In genomic region chrX:120016068-120016441, GRCh38 we compare ENCODE assay signal across 10 cellular contexts.
DNase-seq lines count a peak whose midpoint lies in the region; ATAC-seq lines count a peak whose summit lies in the region.
"Had no signal": no experiment of that assay in that cellular context is flagged by ENCODE, and none has a peak within 500 bp of the region (broad histone marks: within the 10 kb centered on the region; RNA-seq: fewer than 3 reads in every experiment).

No MANE protein-coding gene starts in this region.

- peak overlapping the region; percentile 68 for H3K4me3 Mint-ChIP-seq in activated naive CD8-positive, alpha-beta T cell

- no peaks in the 10 kb centered on the region for H3K36me3 Mint-ChIP-seq in activated naive CD8-positive, alpha-beta T cell

- intact Hi-C loops in right cardiac atrium (cut with DNase I) (no loop called here), Right ventricle myocardium inferior (cut with DNase I) (no loop called here)

- no peak overlapping the region for H3K27ac Mint-ChIP-seq in activated naive CD8-positive, alpha-beta T cell

- DNase-seq in right cardiac atrium (no peak), Right ventricle myocardium inferior (ENCODE audit: missing footprints) (no peak), ureter (ENCODE audit: low spot score) (no peak)
- DNase-seq in central memory CD4-positive, alpha-beta T cell, result no peak
- DNase-seq: activated naive CD4-positive, alpha-beta T cell treated with Interleukin-2 at 50 U/mL for 16 hours; HCEC 1CT had no signal

- H3K4me3 ChIP-seq in right cardiac atrium (ENCODE audit: low read length) (peak overlapping the region; percentile 52), mesodermal cell (ENCODE audit: extremely low read depth, insufficient read depth, low read length, poor library complexity, severe bottlenecking) (peak overlapping the region; percentile 27)

- ATAC-seq in right cardiac atrium (peak in 1 of 2 donors; percentile 16), Right ventricle myocardium inferior (no peak), GM19324 (IDR thresholded peaks at IDR 0.05; ENCODE audit: low FRiP score, unreplicated experiment) (no peak), HG02588 (IDR thresholded peaks at IDR 0.05; ENCODE audit: unreplicated experiment) (no peak)

- H3K4me1 Mint-ChIP-seq in activated naive CD8-positive, alpha-beta T cell (ENCODE audit: low read depth), result peaks cover 6% of the 10 kb centered on the region

- WGBS in right cardiac atrium, result 5% methylated on average over 11 of the region's 11 CpGs
- WGBS in mesodermal cell (ENCODE audit: insufficient coverage in 2 of 2), 2 experiments, result 4 to 9% methylated on average over 6 to 8 of the region's 11 CpGs

- H3K27ac ChIP-seq in right cardiac atrium (ENCODE audit: low read length) (no peak overlapping the region), mesodermal cell (ENCODE audit: low read depth, low read length, severe bottlenecking) (no peak overlapping the region)

- no peaks in the 10 kb centered on the region for H3K27me3 ChIP-seq in right cardiac atrium (ENCODE audit: control insufficient read depth, insufficient read depth)

- no peaks in the 10 kb centered on the region for H3K9me3 Mint-ChIP-seq in activated naive CD8-positive, alpha-beta T cell (ENCODE audit: low read depth)

- H3K4me1 ChIP-seq in right cardiac atrium (ENCODE audit: control insufficient read depth, insufficient read depth, low read length) (no peaks in the 10 kb centered on the region), mesodermal cell (ENCODE audit: control insufficient read depth, insufficient read depth, low read length, poor library complexity, severe bottlenecking) (peaks cover 4% of the 10 kb centered on the region)

- no peaks in the 10 kb centered on the region for H3K9me3 ChIP-seq in right cardiac atrium (ENCODE audit: control insufficient read depth, low read length)
- H3K9me3 ChIP-seq in mesodermal cell (ENCODE audit: control insufficient read depth, low read length), result no peaks in the 10 kb centered on the region

- no peaks in the 10 kb centered on the region for H3K36me3 ChIP-seq in mesodermal cell (ENCODE audit: control insufficient read depth, insufficient read depth, low read length)

- peaks cover 9% of the 10 kb centered on the region for H3K27me3 Mint-ChIP-seq in activated naive CD8-positive, alpha-beta T cell
